In genomic region chr11:2444301-2445106, GRCh38 we compare ENCODE assay signal across 8 cellular contexts. TPM values are rescaled to one million over a fixed set of nuclear protein-coding genes. Genes with fewer than 3 reads are reported as not detected.
A peak's percentile ranks its signal among the peaks of the same experiment; 100 is the strongest.
DNase-seq lines count a peak whose midpoint lies in the region; ATAC-seq and TF ChIP-seq lines count a peak whose summit lies in the region.

A gene with protein sequence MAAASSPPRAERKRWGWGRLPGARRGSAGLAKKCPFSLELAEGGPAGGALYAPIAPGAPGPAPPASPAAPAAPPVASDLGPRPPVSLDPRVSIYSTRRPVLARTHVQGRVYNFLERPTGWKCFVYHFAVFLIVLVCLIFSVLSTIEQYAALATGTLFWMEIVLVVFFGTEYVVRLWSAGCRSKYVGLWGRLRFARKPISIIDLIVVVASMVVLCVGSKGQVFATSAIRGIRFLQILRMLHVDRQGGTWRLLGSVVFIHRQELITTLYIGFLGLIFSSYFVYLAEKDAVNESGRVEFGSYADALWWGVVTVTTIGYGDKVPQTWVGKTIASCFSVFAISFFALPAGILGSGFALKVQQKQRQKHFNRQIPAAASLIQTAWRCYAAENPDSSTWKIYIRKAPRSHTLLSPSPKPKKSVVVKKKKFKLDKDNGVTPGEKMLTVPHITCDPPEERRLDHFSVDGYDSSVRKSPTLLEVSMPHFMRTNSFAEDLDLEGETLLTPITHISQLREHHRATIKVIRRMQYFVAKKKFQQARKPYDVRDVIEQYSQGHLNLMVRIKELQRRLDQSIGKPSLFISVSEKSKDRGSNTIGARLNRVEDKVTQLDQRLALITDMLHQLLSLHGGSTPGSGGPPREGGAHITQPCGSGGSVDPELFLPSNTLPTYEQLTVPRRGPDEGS (plus strand): TSS chr11:2445008. CDS start chr11:2445099, 91 bp downstream.
A gene with protein sequence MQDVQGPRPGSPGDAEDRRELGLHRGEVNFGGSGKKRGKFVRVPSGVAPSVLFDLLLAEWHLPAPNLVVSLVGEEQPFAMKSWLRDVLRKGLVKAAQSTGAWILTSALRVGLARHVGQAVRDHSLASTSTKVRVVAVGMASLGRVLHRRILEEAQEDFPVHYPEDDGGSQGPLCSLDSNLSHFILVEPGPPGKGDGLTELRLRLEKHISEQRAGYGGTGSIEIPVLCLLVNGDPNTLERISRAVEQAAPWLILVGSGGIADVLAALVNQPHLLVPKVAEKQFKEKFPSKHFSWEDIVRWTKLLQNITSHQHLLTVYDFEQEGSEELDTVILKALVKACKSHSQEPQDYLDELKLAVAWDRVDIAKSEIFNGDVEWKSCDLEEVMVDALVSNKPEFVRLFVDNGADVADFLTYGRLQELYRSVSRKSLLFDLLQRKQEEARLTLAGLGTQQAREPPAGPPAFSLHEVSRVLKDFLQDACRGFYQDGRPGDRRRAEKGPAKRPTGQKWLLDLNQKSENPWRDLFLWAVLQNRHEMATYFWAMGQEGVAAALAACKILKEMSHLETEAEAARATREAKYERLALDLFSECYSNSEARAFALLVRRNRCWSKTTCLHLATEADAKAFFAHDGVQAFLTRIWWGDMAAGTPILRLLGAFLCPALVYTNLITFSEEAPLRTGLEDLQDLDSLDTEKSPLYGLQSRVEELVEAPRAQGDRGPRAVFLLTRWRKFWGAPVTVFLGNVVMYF (N-terminal part only) (minus strand): TSS chr11:2444514. CDS start chr11:2423036, 21,478 bp downstream.

- H3K27ac ChIP-seq in Peyer's patch (peak within 1 kb of the TSS; percentile 44 to 91 (median 76)), hepatocyte (no peak within 1 kb of the TSS)

- peak within 1 kb of the TSS; percentile 81 for H3K4me2 ChIP-seq in hepatocyte

- TF ChIP-seq CTCF in GM20000 (IDR thresholded peaks at IDR 0.05; ENCODE audit: extremely low read depth, missing control alignments) (no peak), Peyer's patch (IDR thresholded peaks at IDR 0.05) (peak in 3 of 6 experiments; percentile 32 to 52 (median 32)), hepatocyte (IDR thresholded peaks at IDR 0.05; ENCODE audit: poor library complexity) (no peak)

- H3K4me1 ChIP-seq in Peyer's patch = peaks cover 4 to 45% (median 24%) of the 10 kb centered on the region in 4 donors
- no peaks in the 10 kb centered on the region for H3K4me1 ChIP-seq in hepatocyte (ENCODE audit: insufficient read depth)

- no peaks in the 10 kb centered on the region for H3K27me3 ChIP-seq in Peyer's patch
- H3K27me3 ChIP-seq in hepatocyte = peaks cover 33% of the 10 kb centered on the region

- no peak within 1 kb of the TSS for H2AFZ ChIP-seq in hepatocyte

- H3K9me2 ChIP-seq in hepatocyte (replicated peaks; ENCODE audit: insufficient read depth) = no peaks in the 10 kb centered on the region

- peak; percentile 14 to 94 for TF ChIP-seq POLR2A in Peyer's patch (IDR thresholded peaks at IDR 0.05)

- H3K36me3 ChIP-seq in Peyer's patch (no peaks in the 10 kb centered on the region), hepatocyte (replicated peaks; ENCODE audit: insufficient read depth, low read depth) (no peaks in the 10 kb centered on the region)

- DNase-seq in GM20000 (ENCODE audit: low spot score) (peak; percentile 87), Peyer's patch (peak; percentile 77 to 90 (median 90)), activated gamma-delta T cell treated with Interleukin-2 at 50 U/mL for 16 hours (peak; percentile 64), hepatocyte (ENCODE audit: low spot score) (peak; percentile 77), Kasumi-1 (lab: John Stamatoyannopoulos, UW) (no peak), NCI-H2171 treated with DMSO at 0.1 percent for 48 hours (lab: John Stamatoyannopoulos, UW) (no peak)
- DNase-seq in stimulated activated CD4-positive, alpha-beta T cell treated with anti-CD3 and anti-CD28 coated beads, Interleukin-15, amount 100 ng/mL, for 1 hour (ENCODE audit: low read depth in 1 of 2, low spot score in 1 of 2) = peak; percentile 55 to 73

- ATAC-seq in GM21717 (IDR thresholded peaks at IDR 0.05; ENCODE audit: unreplicated experiment) = no peak

- H3K9me3 ChIP-seq in Peyer's patch (no peaks in the 10 kb centered on the region), hepatocyte (ENCODE audit: low read depth) (no peaks in the 10 kb centered on the region)

- H3K4me3 ChIP-seq in Peyer's patch (peak within 1 kb of the TSS; percentile 54 to 83 (median 72)), hepatocyte (no peak within 1 kb of the TSS)

- no peaks in the 10 kb centered on the region for H3K79me2 ChIP-seq in hepatocyte

- H4K20me1 ChIP-seq in hepatocyte (ENCODE audit: insufficient read depth, poor library complexity, severe bottlenecking) = no peaks in the 10 kb centered on the region

- 5% methylated on average over 13 of the region's 76 CpGs for WGBS in hepatocyte (ENCODE audit: low lambda C conversion rate, missing lambda C conversion rate)

RNA-seq across cellular contexts. Expression of the first gene that starts in this region (rescaled TPM):
- total RNA-seq in Peyer's patch = 10 to 100 TPM; 50.6 to 66.4 (median 54.2) TPM
- 1.8 and 4.0 TPM in 2 replicates for total RNA-seq in hepatocyte
- 4.9 and 6.4 TPM in 2 replicates for polyA plus RNA-seq in hepatocyte

RNA-seq across cellular contexts. Expression of the second gene that starts in this region (rescaled TPM):
- total RNA-seq in Peyer's patch (10 to 100 TPM in 3 of 4 donors, 1 to 10 TPM in 1; 8.1 to 24.2 (median 16.3) TPM), hepatocyte (0.07 and 0.32 TPM in 2 replicates)
- polyA plus RNA-seq in hepatocyte = 0.13 and 0.36 TPM in 2 replicates

Comparison
In these comparisons a context has a peak if more than half of its experiments do, and no peak if none do; other contexts are left out.
1. RNA of the first gene that starts in this region (total RNA-seq): 50.6 to 66.4 TPM in Peyer's patch; 1.8 to 4.0 TPM in hepatocyte; every median in the first group is over 10 times any median in the second.
2. DNase-seq: peak in GM20000 (single experiment), Peyer's patch (3 of 3), activated gamma-delta T cell treated with Interleukin-2 at 50 U/mL for 16 hours (single experiment), hepatocyte (single experiment) and stimulated activated CD4-positive, alpha-beta T cell treated with anti-CD3 and anti-CD28 coated beads, Interleukin-15, amount 100 ng/mL, for 1 hour (2 of 2); none in Kasumi-1 (0 of 2) and NCI-H2171 treated with DMSO at 0.1 percent for 48 hours (single experiment).